In genomic region chr1:229385853-229386456, GRCh38 we compare ENCODE assay signal across 2 cellular contexts.
TF ChIP-seq lines count a peak whose summit lies in the region.

No MANE protein-coding gene starts in this region.

TF ChIP-seq in HEK293, 187 proteins besides CTCF, POLR2A, EP300 and RAD21:
- TF ChIP-seq RBAK (tag by site-specific recombination; IDR thresholded peaks at IDR 0.05) (no peak), ZNF341 (tag by site-specific recombination; IDR thresholded peaks at IDR 0.05; ENCODE audit: low read depth) (0 out of 2 replicates have a peak, but pooled peaks have one; percentile 39), ZFP69B (tag by site-specific recombination; IDR thresholded peaks at IDR 0.05) (no peak)

TF ChIP-seq in H1, 55 proteins besides CTCF, POLR2A, EP300 and RAD21:
- TF ChIP-seq SP1 (IDR thresholded peaks at IDR 0.05; ENCODE audit: low read depth, low read length) = no peak
- no peak for TF ChIP-seq RBBP5 (IDR thresholded peaks at IDR 0.05; ENCODE audit: borderline replicate concordance, low read depth, low read length)
- no peak for TF ChIP-seq CBX5 (IDR thresholded peaks at IDR 0.05; ENCODE audit: low read depth, low read length)
- no peak for TF ChIP-seq BACH1 (IDR thresholded peaks at IDR 0.05; ENCODE audit: low read length)
- TF ChIP-seq TAF7 (optimal IDR thresholded peaks at IDR 0.05; ENCODE audit: borderline replicate concordance, low read depth, low read length) = no peak
- no peak for TF ChIP-seq CREB1 (IDR thresholded peaks at IDR 0.05)
- TF ChIP-seq, protein P1, sequence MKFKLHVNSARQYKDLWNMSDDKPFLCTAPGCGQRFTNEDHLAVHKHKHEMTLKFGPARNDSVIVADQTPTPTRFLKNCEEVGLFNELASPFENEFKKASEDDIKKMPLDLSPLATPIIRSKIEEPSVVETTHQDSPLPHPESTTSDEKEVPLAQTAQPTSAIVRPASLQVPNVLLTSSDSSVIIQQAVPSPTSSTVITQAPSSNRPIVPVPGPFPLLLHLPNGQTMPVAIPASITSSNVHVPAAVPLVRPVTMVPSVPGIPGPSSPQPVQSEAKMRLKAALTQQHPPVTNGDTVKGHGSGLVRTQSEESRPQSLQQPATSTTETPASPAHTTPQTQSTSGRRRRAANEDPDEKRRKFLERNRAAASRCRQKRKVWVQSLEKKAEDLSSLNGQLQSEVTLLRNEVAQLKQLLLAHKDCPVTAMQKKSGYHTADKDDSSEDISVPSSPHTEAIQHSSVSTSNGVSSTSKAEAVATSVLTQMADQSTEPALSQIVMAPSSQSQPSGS (IDR thresholded peaks at IDR 0.05; ENCODE audit: low read length) = no peak
- no peak for TF ChIP-seq HDAC6 (IDR thresholded peaks at IDR 0.05; ENCODE audit: low read depth, low read length)
- no peak for TF ChIP-seq PHF8 (conservative IDR thresholded peaks at IDR 0.05; ENCODE audit: low read depth, low read length)
- TF ChIP-seq BCL11A (IDR thresholded peaks at IDR 0.05; ENCODE audit: low read depth in 2 of 2, low read length in 2 of 2) = no peak
- TF ChIP-seq, protein P2, sequence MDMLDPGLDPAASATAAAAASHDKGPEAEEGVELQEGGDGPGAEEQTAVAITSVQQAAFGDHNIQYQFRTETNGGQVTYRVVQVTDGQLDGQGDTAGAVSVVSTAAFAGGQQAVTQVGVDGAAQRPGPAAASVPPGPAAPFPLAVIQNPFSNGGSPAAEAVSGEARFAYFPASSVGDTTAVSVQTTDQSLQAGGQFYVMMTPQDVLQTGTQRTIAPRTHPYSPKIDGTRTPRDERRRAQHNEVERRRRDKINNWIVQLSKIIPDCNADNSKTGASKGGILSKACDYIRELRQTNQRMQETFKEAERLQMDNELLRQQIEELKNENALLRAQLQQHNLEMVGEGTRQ (IDR thresholded peaks at IDR 0.05; ENCODE audit: low read length) = no peak
- TF ChIP-seq RFX5 (IDR thresholded peaks at IDR 0.05; ENCODE audit: borderline replicate concordance, low read depth, low read length) = no peak
- no peak for TF ChIP-seq RXRA (IDR thresholded peaks at IDR 0.05; ENCODE audit: insufficient read depth, low read depth, low read length)
- no peak for TF ChIP-seq NANOG (IDR thresholded peaks at IDR 0.05; ENCODE audit: insufficient read depth, low read depth, low read length, poor library complexity, severe bottlenecking)
- no peak for TF ChIP-seq EZH2 (IDR thresholded peaks at IDR 0.05; ENCODE audit: low read depth, low read length, severe bottlenecking)
- TF ChIP-seq HDAC2 (IDR thresholded peaks at IDR 0.05; ENCODE audit: borderline replicate concordance in 1 of 2, low read depth in 2 of 2, low read length in 2 of 2) = no peak
- no peak for TF ChIP-seq YY1 (IDR thresholded peaks at IDR 0.05; ENCODE audit: low read depth, low read length)
- no peak for TF ChIP-seq CTBP2 (IDR thresholded peaks at IDR 0.05; ENCODE audit: borderline replicate concordance, insufficient read depth, insufficient read length, low read length)
- TF ChIP-seq KDM4A (IDR thresholded peaks at IDR 0.05; ENCODE audit: low read depth, low read length, severe bottlenecking) = no peak
